9 cellular contexts compared by ENCODE assay signal in genomic region chr7:6640246-6640721, GRCh38. TPM values are rescaled to one million over a fixed set of nuclear protein-coding genes. Genes with fewer than 3 reads are reported as not detected.
DNase-seq lines count a peak whose midpoint lies in the region; ATAC-seq and TF ChIP-seq lines count a peak whose summit lies in the region.
"Had no signal": no experiment of that assay in that cellular context is flagged by ENCODE, and none has a peak within 500 bp of the region (broad histone marks: within the 10 kb centered on the region; RNA-seq: fewer than 3 reads in every experiment).

No MANE protein-coding gene starts in this region.

- no peak for TF ChIP-seq CTCF in neutrophil (IDR thresholded peaks at IDR 0.05)

- H3K36me3 ChIP-seq in neutrophil, result peaks cover 58% of the 10 kb centered on the region

- ATAC-seq in HG02763 (IDR thresholded peaks at IDR 0.05; ENCODE audit: unreplicated experiment), result no peak

- H3K4me3 ChIP-seq in neutrophil (ENCODE audit: low read depth in 1 of 2, low read length in 1 of 2), result no peak overlapping the region

- peak; percentile 74 for DNase-seq in D341Med (ENCODE audit: low spot score)
- DNase-seq in NCI-H226, result peak; percentile 31
- DNase-seq in dermis blood vessel endothelial cell, result peak; percentile 54
- DNase-seq in NCI-H510A treated with DMSO at 0.1 percent for 48 hours (lab: John Stamatoyannopoulos, UW), result no peak
- no peak for DNase-seq in T-helper 1 cell
- no peak for DNase-seq in NCI-H1092 (lab: John Stamatoyannopoulos, UW)

- no peaks in the 10 kb centered on the region for H3K9me3 ChIP-seq in neutrophil

- H3K27ac ChIP-seq in neutrophil, result peak overlapping the region; percentile 39
- H3K27ac ChIP-seq: KMS-11 had no signal

- H3K4me1 ChIP-seq in neutrophil (ENCODE audit: control insufficient read depth in 1 of 2, insufficient read depth in 1 of 2, low read depth in 1 of 2, low read length in 1 of 2), result peaks cover 30 to 32% of the 10 kb centered on the region in 2 experiments

- no peaks in the 10 kb centered on the region for H3K27me3 ChIP-seq in neutrophil

RNA-seq across cellular contexts. Expression of gene ZNF316, which starts 3.2 kb away (rescaled TPM):
- total RNA-seq in dermis blood vessel endothelial cell, result 18.4 and 25.9 TPM in 2 replicates

RNA-seq across cellular contexts. Expression of gene ZNF853, which starts 24.9 kb away (rescaled TPM):
- total RNA-seq in dermis blood vessel endothelial cell, result 0.93 and 1.0 TPM in 2 replicates

RNA-seq across cellular contexts. Expression of gene INTS15, which starts 50.5 kb away (rescaled TPM):
- total RNA-seq in dermis blood vessel endothelial cell, result 13.1 and 14.5 TPM in 2 replicates

Comparison
In these comparisons a context has a peak if more than half of its experiments do, and no peak if none do; other contexts are left out.
1. DNase-seq: peak in D341Med (single experiment), NCI-H226 (single experiment) and dermis blood vessel endothelial cell (single experiment); none in NCI-H510A treated with DMSO at 0.1 percent for 48 hours (single experiment), T-helper 1 cell (0 of 5) and NCI-H1092 (single experiment).